ENCODE assay signal across 1 cellular context in genomic region chr6:1641391-1641790, GRCh38.
TF ChIP-seq lines count a peak whose summit lies in the region.

No MANE protein-coding gene starts in this region.

TF ChIP-seq in HepG2, 621 proteins besides CTCF, POLR2A, EP300 and RAD21:
- no peak for TF ChIP-seq RFXANK (CRISPR knock-in tag; IDR thresholded peaks at IDR 0.05)
- TF ChIP-seq DNMT1 (CRISPR knock-in tag; IDR thresholded peaks at IDR 0.05), result no peak
